In the genomic region with DNA sequence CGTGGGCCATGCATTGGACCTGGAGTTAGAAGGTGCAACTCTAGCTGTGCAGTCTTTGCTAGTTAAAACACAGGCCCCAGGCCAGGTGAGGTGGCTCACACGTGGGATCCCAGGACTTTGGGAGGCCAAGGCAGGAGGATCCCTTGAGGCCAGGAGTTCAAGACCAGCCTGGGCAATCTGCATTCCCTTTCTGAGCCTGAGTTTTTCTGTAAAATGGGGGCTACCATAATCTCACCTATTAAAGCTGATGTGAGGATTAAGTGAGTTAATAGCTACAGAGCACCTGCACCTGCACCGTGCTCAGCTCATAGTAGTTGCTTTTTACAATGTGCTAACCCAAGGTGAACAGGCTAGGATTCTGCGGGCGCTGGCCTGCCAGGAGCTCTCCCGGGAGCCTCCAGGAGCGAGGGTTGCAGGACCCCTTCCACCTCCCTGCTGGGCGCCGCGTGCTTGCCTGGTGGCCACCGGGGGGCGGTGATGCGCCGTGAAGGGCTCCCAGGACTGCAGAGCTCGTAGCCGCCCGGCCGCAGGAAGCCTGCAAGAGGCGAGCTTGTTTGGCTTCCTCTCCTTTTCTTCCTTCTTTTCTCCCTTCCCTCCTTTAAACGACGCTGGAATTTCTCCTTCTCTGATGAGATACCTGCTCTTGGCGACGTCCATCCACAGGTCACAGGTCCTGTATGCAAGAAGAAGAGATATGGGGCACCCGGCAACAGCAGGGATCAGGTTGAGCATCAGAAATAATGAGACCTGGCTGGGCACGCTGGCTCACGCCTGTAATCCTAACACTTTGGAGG, we compare ENCODE assay signal across 8 cellular contexts. TPM values are rescaled to one million over a fixed set of nuclear protein-coding genes. Genes with fewer than 3 reads are reported as not detected.
DNase-seq lines count a peak whose midpoint lies in the region; ATAC-seq and TF ChIP-seq lines count a peak whose summit lies in the region.

No MANE protein-coding gene starts in this region.

- 11% methylated on average over 26 of the region's 26 CpGs for WGBS in prostate gland

- H3K27ac ChIP-seq in OCI-LY3 (ENCODE audit: low read length): no peak overlapping the region
- no peak overlapping the region for H3K27ac ChIP-seq in prostate gland

- H3K4me3 ChIP-seq in OCI-LY3 (ENCODE audit: low read length) (peak overlapping the region; percentile 73), prostate gland (no peak overlapping the region)

- intact Hi-C loops in prostate gland (cut with DNase I): loop anchor here (5.0 to 10.0 kb wide), 3 partner anchors 63 to 537 kb away; no protein-coding TSS in a partner anchor

- H3K4me1 ChIP-seq in OCI-LY3 (ENCODE audit: low read length) (0 out of 2 replicates have a peak, but pooled peaks cover 3% of the 10 kb centered on the region), prostate gland (replicated peaks) (no peaks in the 10 kb centered on the region)

- no peaks in the 10 kb centered on the region for H3K36me3 ChIP-seq in OCI-LY3 (replicated peaks; ENCODE audit: low read depth, low read length)
- H3K36me3 ChIP-seq in prostate gland: no peaks in the 10 kb centered on the region

- no peaks in the 10 kb centered on the region for H3K79me2 ChIP-seq in OCI-LY3 (ENCODE audit: low read length)

- ATAC-seq in GM19351 (IDR thresholded peaks at IDR 0.05; ENCODE audit: unreplicated experiment): no peak

- no peaks in the 10 kb centered on the region for H3K27me3 ChIP-seq in OCI-LY3 (ENCODE audit: low read depth, low read length)
- H3K27me3 ChIP-seq in prostate gland (replicated peaks; ENCODE audit: insufficient read depth): no peaks in the 10 kb centered on the region

- DNase-seq in DMS 273 (lab: John Stamatoyannopoulos, UW; ENCODE audit: unreplicated experiment) (peak; percentile 84), DMS 273 treated with DMSO at 0.1 percent for 48 hours (lab: John Stamatoyannopoulos, UW) (no peak), activated T-helper 1 cell treated with Interleukin-2 at 50 U/mL for 16 hours (ENCODE audit: low read depth) (peak; percentile 22), fibroblast of the conjunctiva (ENCODE audit: low read depth) (peak; percentile 23), prostate gland (ENCODE audit: low spot score) (peak; percentile 63), SW480 (ENCODE audit: low spot score) (no peak)

- H4K20me1 ChIP-seq in OCI-LY3 (ENCODE audit: insufficient read depth, low read length): no peaks in the 10 kb centered on the region

- H3K9me3 ChIP-seq in OCI-LY3 (ENCODE audit: insufficient read depth, low read length): no peaks in the 10 kb centered on the region
- no peaks in the 10 kb centered on the region for H3K9me3 ChIP-seq in prostate gland

- TF ChIP-seq CTCF in OCI-LY3 (IDR thresholded peaks at IDR 0.05; ENCODE audit: low read depth, low read length): peak; percentile 83
- TF ChIP-seq CTCF in prostate gland (IDR thresholded peaks at IDR 0.05): peak; percentile 32 to 85 (median 68)

- H3K9ac ChIP-seq in OCI-LY3 (ENCODE audit: low read length): peak overlapping the region; percentile 37; the same call in 1 of the 2 replicates

- no peak for TF ChIP-seq POLR2A in prostate gland (IDR thresholded peaks at IDR 0.05)

- H3K4me2 ChIP-seq in OCI-LY3 (ENCODE audit: low read length): peak overlapping the region; percentile 90

- H2AFZ ChIP-seq in OCI-LY3 (ENCODE audit: low read depth, low read length): peak overlapping the region; percentile 85

RNA-seq across cellular contexts. Expression of gene ZFP90, which starts 51.3 kb away (rescaled TPM):
- 10 to 100 TPM; 27.2 to 30.3 TPM for total RNA-seq in prostate gland

RNA-seq across cellular contexts. Expression of gene CDH3, which starts 54.7 kb away (rescaled TPM):
- total RNA-seq in prostate gland: 10 to 100 TPM; 30.0 to 98.5 TPM

Comparison
In these comparisons a context has a peak if more than half of its experiments do, and no peak if none do; other contexts are left out.
1. DNase-seq: peak in DMS 273 (single experiment), activated T-helper 1 cell treated with Interleukin-2 at 50 U/mL for 16 hours (single experiment), fibroblast of the conjunctiva (single experiment) and prostate gland (single experiment); none in DMS 273 treated with DMSO at 0.1 percent for 48 hours (single experiment) and SW480 (single experiment).